10 cellular contexts compared by ENCODE assay signal in the genomic region with DNA sequence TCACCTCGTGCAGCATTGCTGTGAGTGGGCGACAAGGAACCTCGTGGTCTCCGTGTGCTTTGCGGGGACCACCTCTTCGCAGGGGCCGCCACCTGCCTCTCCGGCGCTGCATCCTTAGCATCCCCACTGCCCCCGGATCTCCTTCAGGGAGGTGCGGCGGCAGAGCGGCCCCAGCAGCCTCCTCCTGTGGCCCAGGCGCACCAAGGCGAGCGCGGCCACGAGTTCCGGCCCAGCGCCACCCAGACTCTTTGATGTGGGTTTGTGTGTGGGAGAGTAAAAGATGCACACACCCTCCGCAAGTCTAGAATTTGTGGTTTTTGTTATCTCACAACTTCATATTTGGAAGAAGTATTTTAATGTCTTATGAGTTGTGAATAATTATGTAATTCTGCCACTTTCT.
DNase-seq lines count a peak whose midpoint lies in the region; ATAC-seq and TF ChIP-seq lines count a peak whose summit lies in the region.
"Had no signal": no experiment of that assay in that cellular context is flagged by ENCODE, and none has a peak within 500 bp of the region (broad histone marks: within the 10 kb centered on the region; RNA-seq: fewer than 3 reads in every experiment).

No MANE protein-coding gene starts in this region.

- H3K9me3 ChIP-seq in BLaER1 treated with 17β-estradiol and CSF1 and Interleukin-3, amounts not matched to agents 10 nM and 100 nM (replicated peaks in 1 of 11), result no peaks in the 10 kb centered on the region
- H3K9me3 ChIP-seq in BE2C, result no peaks in the 10 kb centered on the region

- peaks cover 0 to 50% (median 14%) of the 10 kb centered on the region in 11 experiments; a peak in 14 of 22 replicates for H4K20me1 ChIP-seq in BLaER1 treated with 17β-estradiol and CSF1 and Interleukin-3, amounts not matched to agents 10 nM and 100 nM

- CTCF ChIA-PET in WTC11 (lab: Charles Lee), result interaction anchor here (0.8 kb wide), 1 partner anchor 119 kb away, joined by 3 read pairs; a partner anchor contains a TSS

- no peak for ATAC-seq in WTC11
- ATAC-seq in HG03175 (IDR thresholded peaks at IDR 0.05; ENCODE audit: unreplicated experiment), result no peak

- POLR2A ChIA-PET in WTC11 (lab: Charles Lee), result no interaction called here

- DNase-seq in activated CD4-positive, CD25-positive, alpha-beta regulatory T cell treated with anti-CD3 and anti-CD28 coated beads, Interleukin-2, amount 50 U/mL, for 72 hours, result peak; percentile 67
- peak; percentile 54 for DNase-seq in activated gamma-delta T cell treated with anti-CD3 and anti-CD28 coated beads, Interleukin-2, amount 50 U/mL, for 16 hours (ENCODE audit: low read depth)
- DNase-seq in stimulated activated CD4-positive, alpha-beta T cell treated with anti-CD3 and anti-CD28 coated beads, Interleukin-15, amount 100 ng/mL, for 24 hours, result peak; percentile 78
- DNase-seq in WTC11 (ENCODE audit: low spot score) (no peak), BE2C (no peak)
- no peak for DNase-seq in NK-92 treated with Interleukin-12 subunit alpha and Interleukin-12 subunit beta, amount 100 ng/mL, for 24 hours (lab: John Stamatoyannopoulos, UW)
- DNase-seq: nephron progenitor cell had no signal

- no peaks in the 10 kb centered on the region for H3K27me3 Mint-ChIP-seq in WTC11 (ENCODE audit: low read depth)

- H3K27me3 ChIP-seq in BLaER1 treated with 17β-estradiol and CSF1 and Interleukin-3, amounts not matched to agents 10 nM and 100 nM, result peaks cover 66 to 96% (median 83%) of the 10 kb centered on the region in 11 experiments
- H3K27me3 ChIP-seq in BE2C, result no peaks in the 10 kb centered on the region

- no peaks in the 10 kb centered on the region for H3K9me3 Mint-ChIP-seq in WTC11

- H3K4me2 ChIP-seq in BLaER1 treated with 17β-estradiol and CSF1 and Interleukin-3, amounts not matched to agents 10 nM and 100 nM, result peak overlapping the region; percentile 45 to 80 (median 69)

- H3K36me3 ChIP-seq in BLaER1 treated with 17β-estradiol and CSF1 and Interleukin-3, amounts not matched to agents 10 nM and 100 nM, result no peaks in the 10 kb centered on the region
- no peaks in the 10 kb centered on the region for H3K36me3 ChIP-seq in BE2C

- no peak overlapping the region for H3K27ac Mint-ChIP-seq in WTC11
- H3K27ac Mint-ChIP-seq: nephron progenitor cell had no signal

- no peak overlapping the region for H3K27ac ChIP-seq in BLaER1 treated with 17β-estradiol and CSF1 and Interleukin-3, amounts not matched to agents 10 nM and 100 nM
- H3K27ac ChIP-seq: RWPE1 had no signal

- H3K4me1 ChIP-seq in BLaER1 treated with 17β-estradiol and CSF1 and Interleukin-3, amounts not matched to agents 10 nM and 100 nM, result peaks cover 14 to 17% (median 15%) of the 10 kb centered on the region in 10 experiments
- H3K4me1 ChIP-seq in BE2C, result peaks cover 2% of the 10 kb centered on the region; the same call in 1 of the 2 replicates

- H3K4me3 ChIP-seq in BLaER1 treated with 17β-estradiol and CSF1 and Interleukin-3, amounts not matched to agents 10 nM and 100 nM, result no peak overlapping the region
- no peak overlapping the region for H3K4me3 ChIP-seq in BE2C (ENCODE audit: low read depth, low read length)

- no peak overlapping the region for H3K9ac ChIP-seq in BLaER1 treated with 17β-estradiol and CSF1 and Interleukin-3, amounts not matched to agents 10 nM and 100 nM

- no peak for TF ChIP-seq CTCF in WTC11 (IDR thresholded peaks at IDR 0.05)
- no peak for TF ChIP-seq CTCF in BE2C (IDR thresholded peaks at IDR 0.05; ENCODE audit: low read depth, low read length)

- H3K4me1 Mint-ChIP-seq in WTC11, result no peaks in the 10 kb centered on the region

- H3K36me3 Mint-ChIP-seq in WTC11, result no peaks in the 10 kb centered on the region

- H3K4me3 Mint-ChIP-seq in WTC11, result no peak overlapping the region
- H3K4me3 Mint-ChIP-seq: nephron progenitor cell had no signal

TF ChIP-seq in WTC11, 78 proteins besides CTCF, POLR2A, EP300 and RAD21:
- TF ChIP-seq CBFB (CRISPR knock-in tag; IDR thresholded peaks at IDR 0.05; ENCODE audit: low read depth) (no peak), ZNF416 (CRISPR knock-in tag; IDR thresholded peaks at IDR 0.05) (no peak), ETV6 (CRISPR knock-in tag; IDR thresholded peaks at IDR 0.05) (no peak), NFATC4 (CRISPR knock-in tag; IDR thresholded peaks at IDR 0.05) (no peak), KAT7 (CRISPR knock-in tag; IDR thresholded peaks at IDR 0.05; ENCODE audit: borderline replicate concordance) (no peak)
- TF ChIP-seq, protein P1, sequence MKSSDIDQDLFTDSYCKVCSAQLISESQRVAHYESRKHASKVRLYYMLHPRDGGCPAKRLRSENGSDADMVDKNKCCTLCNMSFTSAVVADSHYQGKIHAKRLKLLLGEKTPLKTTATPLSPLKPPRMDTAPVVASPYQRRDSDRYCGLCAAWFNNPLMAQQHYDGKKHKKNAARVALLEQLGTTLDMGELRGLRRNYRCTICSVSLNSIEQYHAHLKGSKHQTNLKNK (CRISPR knock-in tag; IDR thresholded peaks at IDR 0.05), result no peak
- TF ChIP-seq, protein P2, sequence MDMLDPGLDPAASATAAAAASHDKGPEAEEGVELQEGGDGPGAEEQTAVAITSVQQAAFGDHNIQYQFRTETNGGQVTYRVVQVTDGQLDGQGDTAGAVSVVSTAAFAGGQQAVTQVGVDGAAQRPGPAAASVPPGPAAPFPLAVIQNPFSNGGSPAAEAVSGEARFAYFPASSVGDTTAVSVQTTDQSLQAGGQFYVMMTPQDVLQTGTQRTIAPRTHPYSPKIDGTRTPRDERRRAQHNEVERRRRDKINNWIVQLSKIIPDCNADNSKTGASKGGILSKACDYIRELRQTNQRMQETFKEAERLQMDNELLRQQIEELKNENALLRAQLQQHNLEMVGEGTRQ (CRISPR knock-in tag; IDR thresholded peaks at IDR 0.05), result no peak
- TF ChIP-seq, protein P3, sequence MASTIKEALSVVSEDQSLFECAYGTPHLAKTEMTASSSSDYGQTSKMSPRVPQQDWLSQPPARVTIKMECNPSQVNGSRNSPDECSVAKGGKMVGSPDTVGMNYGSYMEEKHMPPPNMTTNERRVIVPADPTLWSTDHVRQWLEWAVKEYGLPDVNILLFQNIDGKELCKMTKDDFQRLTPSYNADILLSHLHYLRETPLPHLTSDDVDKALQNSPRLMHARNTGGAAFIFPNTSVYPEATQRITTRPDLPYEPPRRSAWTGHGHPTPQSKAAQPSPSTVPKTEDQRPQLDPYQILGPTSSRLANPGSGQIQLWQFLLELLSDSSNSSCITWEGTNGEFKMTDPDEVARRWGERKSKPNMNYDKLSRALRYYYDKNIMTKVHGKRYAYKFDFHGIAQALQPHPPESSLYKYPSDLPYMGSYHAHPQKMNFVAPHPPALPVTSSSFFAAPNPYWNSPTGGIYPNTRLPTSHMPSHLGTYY (CRISPR knock-in tag; IDR thresholded peaks at IDR 0.05), result no peak

Comparison
In these comparisons a context has a peak if more than half of its experiments do, and no peak if none do; other contexts are left out.
1. DNase-seq: peak in activated CD4-positive, CD25-positive, alpha-beta regulatory T cell treated with anti-CD3 and anti-CD28 coated beads, Interleukin-2, amount 50 U/mL, for 72 hours (single experiment), activated gamma-delta T cell treated with anti-CD3 and anti-CD28 coated beads, Interleukin-2, amount 50 U/mL, for 16 hours (single experiment) and stimulated activated CD4-positive, alpha-beta T cell treated with anti-CD3 and anti-CD28 coated beads, Interleukin-15, amount 100 ng/mL, for 24 hours (single experiment); none in WTC11 (single experiment), NK-92 treated with Interleukin-12 subunit alpha and Interleukin-12 subunit beta, amount 100 ng/mL, for 24 hours (single experiment) and BE2C (single experiment).